ENCODE assay signal across 8 cellular contexts in genomic region chr1:205918955-205919746, GRCh38. TPM values are rescaled to one million over a fixed set of nuclear protein-coding genes. Genes with fewer than 3 reads are reported as not detected.
DNase-seq lines count a peak whose midpoint lies in the region; ATAC-seq, FAIRE-seq and TF ChIP-seq lines count a peak whose summit lies in the region.

No MANE protein-coding gene starts in this region.

- peak; percentile 59 to 79 for ATAC-seq in activated T-cell treated with anti-CD3 and anti-CD28 coated beads, Interleukin-2, amount 50 U/mL, for 72 hours (replicated peaks in 1 of 2)
- ATAC-seq in stimulated activated naive CD8-positive, alpha-beta T cell treated with anti-CD3 and anti-CD28 coated beads, Interleukin-15, amount 100 ng/mL, for 72 hours = peak; percentile 80
- no peak for ATAC-seq in HG03025 (IDR thresholded peaks at IDR 0.05; ENCODE audit: low FRiP score, unreplicated experiment)

- no peaks in the 10 kb centered on the region for H3F3A ChIP-seq in neural progenitor cell (ENCODE audit: low read depth)

- no peaks in the 10 kb centered on the region for H3K27me3 ChIP-seq in neural progenitor cell

- peaks cover 6% of the 10 kb centered on the region for H3K27me3 Mint-ChIP-seq in activated T-cell treated with anti-CD3 and anti-CD28 coated beads, Interleukin-2, amount 50 U/mL, for 72 hours (ENCODE audit: low read depth)
- peaks cover 10% of the 10 kb centered on the region for H3K27me3 Mint-ChIP-seq in neural progenitor cell (ENCODE audit: insufficient read depth, low read depth)
- peaks cover 9% of the 10 kb centered on the region for H3K27me3 Mint-ChIP-seq in stimulated activated naive CD8-positive, alpha-beta T cell treated with anti-CD3 and anti-CD28 coated beads, Interleukin-15, amount 100 ng/mL, for 72 hours

- no peak overlapping the region for H3K27ac Mint-ChIP-seq in activated T-cell treated with anti-CD3 and anti-CD28 coated beads, Interleukin-2, amount 50 U/mL, for 72 hours
- no peak overlapping the region for H3K27ac Mint-ChIP-seq in neural progenitor cell
- no peak overlapping the region for H3K27ac Mint-ChIP-seq in stimulated activated naive CD8-positive, alpha-beta T cell treated with anti-CD3 and anti-CD28 coated beads, Interleukin-15, amount 100 ng/mL, for 72 hours

- no peak overlapping the region for H3K9ac ChIP-seq in neural progenitor cell

- H3K36me3 ChIP-seq in neural progenitor cell = no peaks in the 10 kb centered on the region

- no peaks in the 10 kb centered on the region for H4K20me1 ChIP-seq in neural progenitor cell (ENCODE audit: low read depth)

- no peak overlapping the region for H3K4me2 ChIP-seq in neural progenitor cell

- no peaks in the 10 kb centered on the region for H3K36me3 Mint-ChIP-seq in activated T-cell treated with anti-CD3 and anti-CD28 coated beads, Interleukin-2, amount 50 U/mL, for 72 hours (ENCODE audit: insufficient read depth in 2 of 2)
- no peaks in the 10 kb centered on the region for H3K36me3 Mint-ChIP-seq in neural progenitor cell

- peak; percentile 96 for TF ChIP-seq CTCF in fibroblast of pulmonary artery (IDR thresholded peaks at IDR 0.05; ENCODE audit: low read length, missing control alignments)
- peak; percentile 74 for TF ChIP-seq CTCF in neural progenitor cell (IDR thresholded peaks at IDR 0.05)

- no peaks in the 10 kb centered on the region for H3K9me3 Mint-ChIP-seq in activated T-cell treated with anti-CD3 and anti-CD28 coated beads, Interleukin-2, amount 50 U/mL, for 72 hours
- H3K9me3 Mint-ChIP-seq in neural progenitor cell = no peaks in the 10 kb centered on the region
- H3K9me3 Mint-ChIP-seq in stimulated activated naive CD8-positive, alpha-beta T cell treated with anti-CD3 and anti-CD28 coated beads, Interleukin-15, amount 100 ng/mL, for 72 hours = no peaks in the 10 kb centered on the region

- no peaks in the 10 kb centered on the region for H3K9me3 ChIP-seq in neural progenitor cell (ENCODE audit: low read depth)

- no peak overlapping the region for H3K4me3 Mint-ChIP-seq in activated T-cell treated with anti-CD3 and anti-CD28 coated beads, Interleukin-2, amount 50 U/mL, for 72 hours
- no peak overlapping the region for H3K4me3 Mint-ChIP-seq in neural progenitor cell
- no peak overlapping the region for H3K4me3 Mint-ChIP-seq in stimulated activated naive CD8-positive, alpha-beta T cell treated with anti-CD3 and anti-CD28 coated beads, Interleukin-15, amount 100 ng/mL, for 72 hours

- H2AFZ ChIP-seq in neural progenitor cell (replicated peaks) = no peak overlapping the region

- DNase-seq in GF-D8 (lab: John Stamatoyannopoulos, UW) = peak; percentile 10
- DNase-seq in Kasumi-1 (lab: John Stamatoyannopoulos, UW) = peak; percentile 88 to 91
- DNase-seq in RCC 7860 (ENCODE audit: low spot score) = peak; percentile 77
- DNase-seq in activated T-cell treated with anti-CD3 and anti-CD28 coated beads, Interleukin-2, amount 50 U/mL, for 72 hours = peak; percentile 71 to 73
- peak; percentile 92 for DNase-seq in fibroblast of pulmonary artery (ENCODE audit: low read depth)
- DNase-seq in neural progenitor cell (ENCODE audit: low spot score) = peak; percentile 74
- peak; percentile 58 to 67 for DNase-seq in stimulated activated naive CD8-positive, alpha-beta T cell treated with anti-CD3 and anti-CD28 coated beads, Interleukin-15, amount 100 ng/mL, for 72 hours

- H3K4me1 Mint-ChIP-seq in activated T-cell treated with anti-CD3 and anti-CD28 coated beads, Interleukin-2, amount 50 U/mL, for 72 hours (ENCODE audit: low read depth) = no peaks in the 10 kb centered on the region
- peaks cover 9% of the 10 kb centered on the region for H3K4me1 Mint-ChIP-seq in neural progenitor cell
- H3K4me1 Mint-ChIP-seq in stimulated activated naive CD8-positive, alpha-beta T cell treated with anti-CD3 and anti-CD28 coated beads, Interleukin-15, amount 100 ng/mL, for 72 hours = no peaks in the 10 kb centered on the region

- H3K4me3 ChIP-seq in fibroblast of pulmonary artery (replicated peaks; ENCODE audit: low read depth, low read length) = no peak overlapping the region
- H3K4me3 ChIP-seq in neural progenitor cell = no peak overlapping the region

- H3K27ac ChIP-seq in neural progenitor cell = no peak overlapping the region

- peak; percentile 46 for FAIRE-seq in RCC 7860 (lab: Jason Lieb, UNC)

- no peaks in the 10 kb centered on the region for H3K79me2 ChIP-seq in neural progenitor cell (ENCODE audit: low read depth)

- no peaks in the 10 kb centered on the region for H3K4me1 ChIP-seq in neural progenitor cell

RNA-seq across cellular contexts. Expression of gene SLC26A9, which starts 24.1 kb away (rescaled TPM):
- total RNA-seq in activated T-cell treated with anti-CD3 and anti-CD28 coated beads, Interleukin-2, amount 50 U/mL, for 72 hours = not detected
- not detected in 2 replicates for total RNA-seq in neural progenitor cell (ENCODE audit: low replicate concordance)

Comparison
In these comparisons a context has a peak if more than half of its experiments do, and no peak if none do; other contexts are left out.
1. DNase-seq: peak in every context shown above with its lines; median percentile 92 in fibroblast of pulmonary artery; 90 in Kasumi-1; 77 in RCC 7860; 74 in neural progenitor cell; 72 in activated T-cell treated with anti-CD3 and anti-CD28 coated beads, Interleukin-2, amount 50 U/mL, for 72 hours; 62 in stimulated activated naive CD8-positive, alpha-beta T cell treated with anti-CD3 and anti-CD28 coated beads, Interleukin-15, amount 100 ng/mL, for 72 hours; 10 in GF-D8.